In the genomic region with DNA sequence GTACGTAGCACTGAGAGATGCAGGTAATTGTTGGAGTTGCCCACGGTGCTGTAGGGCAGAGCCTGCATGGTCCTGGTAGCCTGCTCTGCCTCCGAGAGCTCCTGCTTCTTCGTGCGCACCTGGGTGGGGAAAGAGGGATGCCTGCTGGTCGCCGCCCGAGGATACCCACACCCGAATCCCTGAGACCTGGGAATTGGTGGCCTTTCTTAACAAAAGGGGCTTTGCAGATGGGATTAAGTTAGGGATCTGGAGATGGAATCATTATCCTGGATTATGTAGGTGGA, we compare ENCODE assay signal across 17 cellular contexts. TPM values are rescaled to one million over a fixed set of nuclear protein-coding genes. Genes with fewer than 3 reads are reported as not detected.
DNase-seq lines count a peak whose midpoint lies in the region; ATAC-seq and TF ChIP-seq lines count a peak whose summit lies in the region.
"Had no signal": no experiment of that assay in that cellular context is flagged by ENCODE, and none has a peak within 500 bp of the region (broad histone marks: within the 10 kb centered on the region; RNA-seq: fewer than 3 reads in every experiment).

No MANE protein-coding gene starts in this region.

- intact Hi-C loops in CD8-positive, alpha-beta T cell (cut with DNase I, micrococcal nuclease): no loop called here

- POLR2A ChIA-PET in CD8-positive, alpha-beta T cell (lab: Charles Lee): no interaction called here

- CTCF ChIA-PET in CD8-positive, alpha-beta T cell (lab: Charles Lee): interaction anchor here (0.7 to 1.0 kb wide), 2 partner anchors 79 to 1023 kb away, joined by 3 read pairs; no protein-coding TSS in a partner anchor

- H3K27me3 ChIP-seq in CD8-positive, alpha-beta T cell (ENCODE audit: insufficient read depth, low read length): no peaks in the 10 kb centered on the region

- no peak for DNase-seq in CD8-positive, alpha-beta T cell
- DNase-seq in T-helper 17 cell (no peak), NCI-H1930 (lab: John Stamatoyannopoulos, UW) (no peak), A172 (ENCODE audit: low spot score) (no peak)
- DNase-seq: Calu3, KG1, NCI-H1048, NCI-H146, NCI-H226, PC-9 had no signal

- peaks cover 28% of the 10 kb centered on the region for H3K27me3 Mint-ChIP-seq in CD8-positive, alpha-beta T cell (ENCODE audit: low read depth)
- peaks cover 32% of the 10 kb centered on the region for H3K27me3 Mint-ChIP-seq in T-helper 17 cell

- H3K9me3 ChIP-seq in CD8-positive, alpha-beta T cell (ENCODE audit: low read length): no peaks in the 10 kb centered on the region
- H3K9me3 ChIP-seq in T-helper 17 cell (ENCODE audit: control insufficient read depth, low read length, poor library complexity, severe bottlenecking): no peaks in the 10 kb centered on the region
- H3K9me3 ChIP-seq: A549 had no signal

- no peak overlapping the region for H3K4me3 ChIP-seq in CD8-positive, alpha-beta T cell (ENCODE audit: low read depth, low read length)
- peak overlapping the region; percentile 29 for H3K4me3 ChIP-seq in iPS-11a (ENCODE audit: low read depth, low read length)
- H3K4me3 ChIP-seq: A549, GM12878, PC-9 had no signal

- H3K4me1 Mint-ChIP-seq in CD8-positive, alpha-beta T cell (ENCODE audit: low read depth): peaks cover 13% of the 10 kb centered on the region
- H3K4me1 Mint-ChIP-seq in T-helper 17 cell: peaks cover 22% of the 10 kb centered on the region

- no peak overlapping the region for H3K27ac Mint-ChIP-seq in CD8-positive, alpha-beta T cell
- H3K27ac Mint-ChIP-seq in T-helper 17 cell: peak overlapping the region; percentile 16

- no peaks in the 10 kb centered on the region for H3K36me3 Mint-ChIP-seq in CD8-positive, alpha-beta T cell
- peaks cover 6% of the 10 kb centered on the region for H3K36me3 Mint-ChIP-seq in T-helper 17 cell (ENCODE audit: low read depth)
- H3K36me3 Mint-ChIP-seq: CD14-positive monocyte had no signal

- H3K4me1 ChIP-seq in CD8-positive, alpha-beta T cell (ENCODE audit: insufficient read depth, low read length): peaks cover 8% of the 10 kb centered on the region
- H3K4me1 ChIP-seq: A549 had no signal

- no peak overlapping the region for H3K27ac ChIP-seq in CD8-positive, alpha-beta T cell (ENCODE audit: low read depth, low read length)
- H3K27ac ChIP-seq: A549, PC-9 had no signal

- ATAC-seq in CD8-positive, alpha-beta T cell: no peak
- ATAC-seq in T-helper 17 cell: no peak
- ATAC-seq in HG03280 (IDR thresholded peaks at IDR 0.05; ENCODE audit: unreplicated experiment): no peak
- ATAC-seq: A549 had no signal

- TF ChIP-seq CTCF in CD8-positive, alpha-beta T cell (IDR thresholded peaks at IDR 0.05): no peak

- no peaks in the 10 kb centered on the region for H3K36me3 ChIP-seq in CD8-positive, alpha-beta T cell (ENCODE audit: insufficient read depth, low read length)

- peak overlapping the region; percentile 36 for H3K4me3 Mint-ChIP-seq in CD8-positive, alpha-beta T cell
- H3K4me3 Mint-ChIP-seq in T-helper 17 cell: peak overlapping the region; percentile 77

- H3K9me3 Mint-ChIP-seq in CD8-positive, alpha-beta T cell: no peaks in the 10 kb centered on the region

RNA-seq across cellular contexts. Expression of gene C3, which starts 9.4 kb away (rescaled TPM):
- not detected for total RNA-seq in CD8-positive, alpha-beta T cell
- under 1 TPM in 1 of 2 donors, not detected in 1; 0.35 TPM for total RNA-seq in T-helper 17 cell
- 0.47 and 1.9 TPM in 2 replicates for total RNA-seq in A172 (2014; rRNA removed; shearing (Covaris generic))

RNA-seq across cellular contexts. Expression of gene GPR108, which starts 26.4 kb away (rescaled TPM):
- total RNA-seq in CD8-positive, alpha-beta T cell: 10 to 100 TPM; 31.9 to 33.1 TPM
- 10 to 100 TPM; 53.4 to 55.5 TPM for total RNA-seq in T-helper 17 cell
- 57.8 and 62.3 TPM in 2 replicates for total RNA-seq in A172 (2014; rRNA removed; shearing (Covaris generic))

RNA-seq across cellular contexts. Expression of gene TRIP10, which starts 28.5 kb away (rescaled TPM):
- 1 to 10 TPM; 1.1 to 1.7 TPM for total RNA-seq in CD8-positive, alpha-beta T cell
- 1 to 10 TPM in 1 of 2 donors, under 1 TPM in 1; 0.92 to 3.3 TPM for total RNA-seq in T-helper 17 cell
- 56.2 and 58.3 TPM in 2 replicates for total RNA-seq in A172 (2014; rRNA removed; shearing (Covaris generic))

RNA-seq across cellular contexts. Expression of gene TNFSF14, which starts 41.1 kb away (rescaled TPM):
- 1 to 10 TPM; 6.9 TPM for total RNA-seq in CD8-positive, alpha-beta T cell
- 1 to 10 TPM; 5.0 to 5.6 TPM for total RNA-seq in T-helper 17 cell
- 0.10 TPM in 1 of 2 replicates, not detected in the other for total RNA-seq in A172 (2014; rRNA removed; shearing (Covaris generic))
- total RNA-seq: G401, M059J had no signal

RNA-seq across cellular contexts. Expression of gene SH2D3A, which starts 56.2 kb away (rescaled TPM):
- total RNA-seq in CD8-positive, alpha-beta T cell: 10 to 100 TPM; 33.5 to 38.8 TPM
- total RNA-seq in T-helper 17 cell: 10 to 100 TPM; 43.8 to 50.3 TPM
- total RNA-seq in A172 (2014; rRNA removed; shearing (Covaris generic)): not detected in 2 replicates
- total RNA-seq: M059J had no signal

Comparison
In these comparisons a context has a peak if more than half of its experiments do, and no peak if none do; other contexts are left out.
1. RNA of gene TRIP10, which starts 28.5 kb away (total RNA-seq): 56.2 to 58.3 TPM in A172; 0.92 to 3.3 TPM in T-helper 17 cell and 1.1 to 1.7 TPM in CD8-positive, alpha-beta T cell; every median in the first group is over 10 times any median in the second.